9 cellular contexts compared by ENCODE assay signal in the genomic region with DNA sequence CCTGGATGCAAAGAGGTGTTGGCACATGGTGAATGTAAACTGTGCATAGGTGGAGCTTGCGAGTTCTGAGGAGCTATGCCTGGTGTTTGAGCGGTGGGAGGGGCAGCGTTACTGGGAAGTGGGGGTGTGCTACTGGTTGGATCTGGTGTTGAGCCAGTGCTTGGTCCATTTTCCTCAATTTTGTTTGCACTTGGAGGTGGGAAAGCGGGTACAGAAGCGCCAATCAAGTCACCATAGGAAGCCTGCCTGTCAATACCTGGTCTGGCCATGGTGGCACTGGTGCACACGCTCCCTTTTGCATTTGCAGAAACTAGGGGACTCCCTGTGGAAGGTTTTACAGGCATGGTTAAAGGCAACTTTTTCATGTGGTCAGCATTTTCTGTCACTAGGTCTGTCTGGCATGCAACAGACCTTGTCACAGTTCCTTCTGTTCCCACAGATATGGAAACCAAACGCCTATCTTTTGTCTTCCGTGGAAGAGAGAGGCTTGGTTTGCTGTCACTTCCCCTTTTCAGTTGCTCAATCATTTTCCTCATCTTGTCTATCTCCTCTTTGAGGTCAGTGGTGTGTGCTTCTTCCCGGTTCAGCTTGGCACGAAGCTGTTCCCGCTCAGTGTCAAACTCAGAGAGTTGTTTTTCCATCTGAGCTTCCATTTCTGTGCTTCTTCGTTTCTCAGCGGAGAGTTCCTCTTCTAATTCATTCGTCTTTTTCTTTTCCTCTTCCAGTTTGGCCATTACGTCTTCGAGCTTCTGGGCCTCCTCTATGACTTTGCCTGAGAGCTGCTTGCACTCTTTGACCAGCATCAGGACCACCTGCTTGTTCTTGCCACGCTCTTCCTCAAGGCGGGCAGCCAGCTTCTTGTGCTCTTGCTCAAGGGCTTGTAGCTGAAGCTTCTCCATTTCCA.
DNase-seq lines count a peak whose midpoint lies in the region; ATAC-seq and TF ChIP-seq lines count a peak whose summit lies in the region.
"Had no signal": no experiment of that assay in that cellular context is flagged by ENCODE, and none has a peak within 500 bp of the region (broad histone marks: within the 10 kb centered on the region; RNA-seq: fewer than 3 reads in every experiment).

No MANE protein-coding gene starts in this region.

- H3K9ac ChIP-seq in endodermal cell (ENCODE audit: extremely low read depth, low read length, poor library complexity, severe bottlenecking) (no peak overlapping the region), PC-3 (ENCODE audit: low read length) (no peak overlapping the region)

- H3K27ac ChIP-seq in endodermal cell (ENCODE audit: low read depth, low read length) (no peak overlapping the region), PC-3 (ENCODE audit: low read length) (no peak overlapping the region)

- CTCF ChIA-PET in PC-3 (lab: Charles Lee): no interaction called here

- H3K27me3 Mint-ChIP-seq in endodermal cell (ENCODE audit: insufficient read depth): no peaks in the 10 kb centered on the region

- no peak overlapping the region for H3K27ac Mint-ChIP-seq in endodermal cell

- no peak overlapping the region for H2AFZ ChIP-seq in PC-3 (ENCODE audit: low read length)

- POLR2A ChIA-PET in PC-3 (lab: Charles Lee; ENCODE audit: unreplicated experiment): no interaction called here

- H3K79me2 ChIP-seq in PC-3 (ENCODE audit: low read length): no peaks in the 10 kb centered on the region

- ATAC-seq in GM19468 (IDR thresholded peaks at IDR 0.05; ENCODE audit: extremely low read depth, unreplicated experiment) (peak; percentile 50), HG03439 (IDR thresholded peaks at IDR 0.05; ENCODE audit: unreplicated experiment) (peak; percentile 59), left colon (no peak), PC-3 (no peak), HG02970 (IDR thresholded peaks at IDR 0.05; ENCODE audit: low FRiP score, unreplicated experiment) (no peak)

- H3K9me2 ChIP-seq in PC-3 (replicated peaks; ENCODE audit: low read length): no peaks in the 10 kb centered on the region

- no TSS peak for BruUV-seq in PC-3 (replicated peaks; lab: Mats Ljungman, UMichigan)

- H3K27me3 ChIP-seq in endodermal cell (ENCODE audit: control insufficient read depth, insufficient read depth, low read length, poor library complexity, severe bottlenecking): no peaks in the 10 kb centered on the region
- H3K27me3 ChIP-seq in PC-3 (ENCODE audit: low read length): no peaks in the 10 kb centered on the region
- H3K27me3 ChIP-seq: Peyer's patch had no signal

- no peak overlapping the region for H3K4me3 Mint-ChIP-seq in endodermal cell

- TF ChIP-seq CTCF in endodermal cell (conservative IDR thresholded peaks at IDR 0.05) (peak; percentile 21), PC-3 (conservative IDR thresholded peaks at IDR 0.05; ENCODE audit: low read depth, low read length) (no peak)

- H3K36me3 ChIP-seq in endodermal cell (ENCODE audit: control insufficient read depth, insufficient read depth, low read length) (no peaks in the 10 kb centered on the region), PC-3 (ENCODE audit: low read depth, low read length) (no peaks in the 10 kb centered on the region)
- H3K36me3 ChIP-seq: Peyer's patch had no signal

- H4K20me1 ChIP-seq in PC-3 (ENCODE audit: low read length): no peaks in the 10 kb centered on the region

- H3K36me3 Mint-ChIP-seq in endodermal cell (ENCODE audit: low read depth): peaks cover 10% of the 10 kb centered on the region

- H3K4me3 ChIP-seq in endodermal cell (ENCODE audit: low read length): no peak overlapping the region
- H3K4me3 ChIP-seq in PC-3 (ENCODE audit: low read length): no peak overlapping the region
- H3K4me3 ChIP-seq: Peyer's patch had no signal

- H3K9me3 ChIP-seq in endodermal cell (ENCODE audit: control insufficient read depth, low read length) (no peaks in the 10 kb centered on the region), PC-3 (ENCODE audit: low read length) (no peaks in the 10 kb centered on the region)
- H3K9me3 ChIP-seq: Peyer's patch had no signal

- H3K9me3 Mint-ChIP-seq in endodermal cell: no peaks in the 10 kb centered on the region

- H3K4me1 ChIP-seq in endodermal cell (ENCODE audit: control insufficient read depth, insufficient read depth, low read length) (no peaks in the 10 kb centered on the region), PC-3 (ENCODE audit: insufficient read depth, low read length) (no peaks in the 10 kb centered on the region)
- H3K4me1 ChIP-seq: Peyer's patch had no signal

- H3K4me2 ChIP-seq in PC-3 (ENCODE audit: low read length): no peak overlapping the region

- intact Hi-C loops in left colon (cut with DNase I, micrococcal nuclease) (no loop called here), PC-3 (cut with micrococcal nuclease) (no loop called here)

- H3F3A ChIP-seq in PC-3 (ENCODE audit: low read length, unreplicated experiment): no peaks in the 10 kb centered on the region

- peak; percentile 89 for DNase-seq in CMK (ENCODE audit: low read depth)
- DNase-seq in endodermal cell: no peak
- no peak for DNase-seq in left colon
- DNase-seq in PC-3: no peak
- DNase-seq in amniotic stem cell (lab: John Stamatoyannopoulos, UW): no peak
- DNase-seq: Peyer's patch had no signal

- 95 to 100% methylated on average over 13 to 18 of the region's 18 CpGs for WGBS in endodermal cell (ENCODE audit: insufficient coverage in 1 of 2, insufficient read length in 1 of 2), 2 experiments

- H3K4me1 Mint-ChIP-seq in endodermal cell: peaks cover 8% of the 10 kb centered on the region

Comparison
In these comparisons a context has a peak if more than half of its experiments do, and no peak if none do; other contexts are left out.
1. ATAC-seq: peak in GM19468 (single experiment) and HG03439 (single experiment); none in left colon (single experiment), PC-3 (single experiment) and HG02970 (single experiment).